3 cellular contexts compared by ENCODE assay signal in the genomic region with DNA sequence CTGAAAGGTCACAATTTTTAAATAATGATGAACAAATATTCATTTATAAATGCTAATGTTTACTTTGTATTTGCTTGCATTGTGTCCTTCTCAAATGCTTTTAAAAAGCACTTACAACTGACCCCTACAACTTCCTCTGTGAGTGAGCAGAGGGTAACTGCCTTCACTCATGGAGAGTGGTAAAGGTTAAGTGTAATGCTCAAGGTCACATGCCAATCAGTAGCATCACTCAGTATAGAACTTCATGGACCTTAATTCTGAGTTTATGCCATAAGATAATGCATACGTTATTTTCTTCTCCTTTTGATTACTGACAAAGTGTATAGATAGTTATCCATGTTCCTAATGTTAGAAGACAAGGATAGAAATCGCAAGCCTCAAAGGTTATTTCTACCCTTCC.
A peak's percentile ranks its signal among the peaks of the same experiment; 100 is the strongest.
TF ChIP-seq lines count a peak whose summit lies in the region.

No MANE protein-coding gene starts in this region.

TF ChIP-seq in SK-N-SH, 30 proteins besides CTCF, POLR2A, EP300 and RAD21 (continued from another document):
- TF ChIP-seq, protein P1, sequence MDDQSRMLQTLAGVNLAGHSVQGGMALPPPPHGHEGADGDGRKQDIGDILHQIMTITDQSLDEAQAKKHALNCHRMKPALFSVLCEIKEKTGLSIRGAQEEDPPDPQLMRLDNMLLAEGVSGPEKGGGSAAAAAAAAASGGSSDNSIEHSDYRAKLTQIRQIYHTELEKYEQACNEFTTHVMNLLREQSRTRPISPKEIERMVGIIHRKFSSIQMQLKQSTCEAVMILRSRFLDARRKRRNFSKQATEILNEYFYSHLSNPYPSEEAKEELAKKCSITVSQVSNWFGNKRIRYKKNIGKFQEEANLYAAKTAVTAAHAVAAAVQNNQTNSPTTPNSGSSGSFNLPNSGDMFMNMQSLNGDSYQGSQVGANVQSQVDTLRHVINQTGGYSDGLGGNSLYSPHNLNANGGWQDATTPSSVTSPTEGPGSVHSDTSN (IDR thresholded peaks at IDR 0.05), result 0 out of 2 replicates have a peak, but pooled peaks have one; percentile 6
- TF ChIP-seq EZH2phosphoT487 (IDR thresholded peaks at IDR 0.05; ENCODE audit: borderline replicate concordance, low read depth), result no peak

TF ChIP-seq in SK-N-SH treated with all-trans-retinoic acid at 6 μM for 48 hours, 23 proteins besides CTCF, POLR2A, EP300 and RAD21 (continues in another document):
- TF ChIP-seq, protein P2, sequence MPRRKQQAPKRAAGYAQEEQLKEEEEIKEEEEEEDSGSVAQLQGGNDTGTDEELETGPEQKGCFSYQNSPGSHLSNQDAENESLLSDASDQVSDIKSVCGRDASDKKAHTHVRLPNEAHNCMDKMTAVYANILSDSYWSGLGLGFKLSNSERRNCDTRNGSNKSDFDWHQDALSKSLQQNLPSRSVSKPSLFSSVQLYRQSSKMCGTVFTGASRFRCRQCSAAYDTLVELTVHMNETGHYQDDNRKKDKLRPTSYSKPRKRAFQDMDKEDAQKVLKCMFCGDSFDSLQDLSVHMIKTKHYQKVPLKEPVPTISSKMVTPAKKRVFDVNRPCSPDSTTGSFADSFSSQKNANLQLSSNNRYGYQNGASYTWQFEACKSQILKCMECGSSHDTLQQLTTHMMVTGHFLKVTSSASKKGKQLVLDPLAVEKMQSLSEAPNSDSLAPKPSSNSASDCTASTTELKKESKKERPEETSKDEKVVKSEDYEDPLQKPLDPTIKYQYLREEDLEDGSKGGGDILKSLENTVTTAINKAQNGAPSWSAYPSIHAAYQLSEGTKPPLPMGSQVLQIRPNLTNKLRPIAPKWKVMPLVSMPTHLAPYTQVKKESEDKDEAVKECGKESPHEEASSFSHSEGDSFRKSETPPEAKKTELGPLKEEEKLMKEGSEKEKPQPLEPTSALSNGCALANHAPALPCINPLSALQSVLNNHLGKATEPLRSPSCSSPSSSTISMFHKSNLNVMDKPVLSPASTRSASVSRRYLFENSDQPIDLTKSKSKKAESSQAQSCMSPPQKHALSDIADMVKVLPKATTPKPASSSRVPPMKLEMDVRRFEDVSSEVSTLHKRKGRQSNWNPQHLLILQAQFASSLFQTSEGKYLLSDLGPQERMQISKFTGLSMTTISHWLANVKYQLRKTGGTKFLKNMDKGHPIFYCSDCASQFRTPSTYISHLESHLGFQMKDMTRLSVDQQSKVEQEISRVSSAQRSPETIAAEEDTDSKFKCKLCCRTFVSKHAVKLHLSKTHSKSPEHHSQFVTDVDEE (CRISPR knock-in tag; IDR thresholded peaks at IDR 0.05), result no peak
- TF ChIP-seq ZC3H10 (CRISPR knock-in tag; IDR thresholded peaks at IDR 0.05) (no peak), ESRRG (CRISPR knock-in tag; IDR thresholded peaks at IDR 0.05) (no peak), GLIS3 (CRISPR knock-in tag; IDR thresholded peaks at IDR 0.05) (no peak), ZNF70 (CRISPR knock-in tag; IDR thresholded peaks at IDR 0.05) (no peak), TCF4 (CRISPR knock-in tag; IDR thresholded peaks at IDR 0.05; ENCODE audit: borderline replicate concordance) (no peak), CSDC2 (CRISPR knock-in tag; IDR thresholded peaks at IDR 0.05) (no peak), ZNF8 (CRISPR knock-in tag; IDR thresholded peaks at IDR 0.05) (no peak), RARB (CRISPR knock-in tag; IDR thresholded peaks at IDR 0.05) (no peak), ISL1 (CRISPR knock-in tag; IDR thresholded peaks at IDR 0.05) (no peak), BACH2 (CRISPR knock-in tag; IDR thresholded peaks at IDR 0.05; ENCODE audit: borderline replicate concordance) (no peak)
- TF ChIP-seq, protein P3, sequence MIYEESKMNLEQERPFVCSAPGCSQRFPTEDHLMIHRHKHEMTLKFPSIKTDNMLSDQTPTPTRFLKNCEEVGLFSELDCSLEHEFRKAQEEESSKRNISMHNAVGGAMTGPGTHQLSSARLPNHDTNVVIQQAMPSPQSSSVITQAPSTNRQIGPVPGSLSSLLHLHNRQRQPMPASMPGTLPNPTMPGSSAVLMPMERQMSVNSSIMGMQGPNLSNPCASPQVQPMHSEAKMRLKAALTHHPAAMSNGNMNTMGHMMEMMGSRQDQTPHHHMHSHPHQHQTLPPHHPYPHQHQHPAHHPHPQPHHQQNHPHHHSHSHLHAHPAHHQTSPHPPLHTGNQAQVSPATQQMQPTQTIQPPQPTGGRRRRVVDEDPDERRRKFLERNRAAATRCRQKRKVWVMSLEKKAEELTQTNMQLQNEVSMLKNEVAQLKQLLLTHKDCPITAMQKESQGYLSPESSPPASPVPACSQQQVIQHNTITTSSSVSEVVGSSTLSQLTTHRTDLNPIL (CRISPR knock-in tag; IDR thresholded peaks at IDR 0.05; ENCODE audit: low read depth), result no peak
- TF ChIP-seq, protein P4, sequence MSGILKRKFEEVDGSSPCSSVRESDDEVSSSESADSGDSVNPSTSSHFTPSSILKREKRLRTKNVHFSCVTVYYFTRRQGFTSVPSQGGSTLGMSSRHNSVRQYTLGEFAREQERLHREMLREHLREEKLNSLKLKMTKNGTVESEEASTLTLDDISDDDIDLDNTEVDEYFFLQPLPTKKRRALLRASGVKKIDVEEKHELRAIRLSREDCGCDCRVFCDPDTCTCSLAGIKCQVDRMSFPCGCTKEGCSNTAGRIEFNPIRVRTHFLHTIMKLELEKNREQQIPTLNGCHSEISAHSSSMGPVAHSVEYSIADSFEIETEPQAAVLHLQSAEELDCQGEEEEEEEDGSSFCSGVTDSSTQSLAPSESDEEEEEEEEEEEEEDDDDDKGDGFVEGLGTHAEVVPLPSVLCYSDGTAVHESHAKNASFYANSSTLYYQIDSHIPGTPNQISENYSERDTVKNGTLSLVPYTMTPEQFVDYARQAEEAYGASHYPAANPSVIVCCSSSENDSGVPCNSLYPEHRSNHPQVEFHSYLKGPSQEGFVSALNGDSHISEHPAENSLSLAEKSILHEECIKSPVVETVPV (CRISPR knock-in tag; IDR thresholded peaks at IDR 0.05), result no peak
- TF ChIP-seq, protein P5, sequence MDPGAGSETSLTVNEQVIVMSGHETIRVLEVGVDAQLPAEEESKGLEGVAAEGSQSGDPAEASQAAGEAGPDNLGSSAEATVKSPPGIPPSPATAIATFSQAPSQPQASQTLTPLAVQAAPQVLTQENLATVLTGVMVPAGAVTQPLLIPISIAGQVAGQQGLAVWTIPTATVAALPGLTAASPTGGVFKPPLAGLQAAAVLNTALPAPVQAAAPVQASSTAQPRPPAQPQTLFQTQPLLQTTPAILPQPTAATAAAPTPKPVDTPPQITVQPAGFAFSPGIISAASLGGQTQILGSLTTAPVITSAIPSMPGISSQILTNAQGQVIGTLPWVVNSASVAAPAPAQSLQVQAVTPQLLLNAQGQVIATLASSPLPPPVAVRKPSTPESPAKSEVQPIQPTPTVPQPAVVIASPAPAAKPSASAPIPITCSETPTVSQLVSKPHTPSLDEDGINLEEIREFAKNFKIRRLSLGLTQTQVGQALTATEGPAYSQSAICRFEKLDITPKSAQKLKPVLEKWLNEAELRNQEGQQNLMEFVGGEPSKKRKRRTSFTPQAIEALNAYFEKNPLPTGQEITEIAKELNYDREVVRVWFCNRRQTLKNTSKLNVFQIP (CRISPR knock-in tag; IDR thresholded peaks at IDR 0.05; ENCODE audit: borderline replicate concordance, low read depth), result no peak
- TF ChIP-seq, protein P6, sequence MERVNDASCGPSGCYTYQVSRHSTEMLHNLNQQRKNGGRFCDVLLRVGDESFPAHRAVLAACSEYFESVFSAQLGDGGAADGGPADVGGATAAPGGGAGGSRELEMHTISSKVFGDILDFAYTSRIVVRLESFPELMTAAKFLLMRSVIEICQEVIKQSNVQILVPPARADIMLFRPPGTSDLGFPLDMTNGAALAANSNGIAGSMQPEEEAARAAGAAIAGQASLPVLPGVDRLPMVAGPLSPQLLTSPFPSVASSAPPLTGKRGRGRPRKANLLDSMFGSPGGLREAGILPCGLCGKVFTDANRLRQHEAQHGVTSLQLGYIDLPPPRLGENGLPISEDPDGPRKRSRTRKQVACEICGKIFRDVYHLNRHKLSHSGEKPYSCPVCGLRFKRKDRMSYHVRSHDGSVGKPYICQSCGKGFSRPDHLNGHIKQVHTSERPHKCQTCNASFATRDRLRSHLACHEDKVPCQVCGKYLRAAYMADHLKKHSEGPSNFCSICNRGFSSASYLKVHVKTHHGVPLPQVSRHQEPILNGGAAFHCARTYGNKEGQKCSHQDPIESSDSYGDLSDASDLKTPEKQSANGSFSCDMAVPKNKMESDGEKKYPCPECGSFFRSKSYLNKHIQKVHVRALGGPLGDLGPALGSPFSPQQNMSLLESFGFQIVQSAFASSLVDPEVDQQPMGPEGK (CRISPR knock-in tag; IDR thresholded peaks at IDR 0.05; ENCODE audit: borderline replicate concordance), result no peak

TF ChIP-seq in HCT116, 20 proteins besides CTCF, POLR2A, EP300 and RAD21 (continued from another document):
- no peak for TF ChIP-seq YY1 (IDR thresholded peaks at IDR 0.05; ENCODE audit: extremely low read depth, insufficient replicate concordance, low read depth, low read length)
- TF ChIP-seq SP1 (IDR thresholded peaks at IDR 0.05; ENCODE audit: low read depth), result no peak
- no peak for TF ChIP-seq CBX3 (IDR thresholded peaks at IDR 0.05; ENCODE audit: low read depth)
- TF ChIP-seq CEBPB (IDR thresholded peaks at IDR 0.05; ENCODE audit: low read depth), result no peak
- TF ChIP-seq, protein P7, sequence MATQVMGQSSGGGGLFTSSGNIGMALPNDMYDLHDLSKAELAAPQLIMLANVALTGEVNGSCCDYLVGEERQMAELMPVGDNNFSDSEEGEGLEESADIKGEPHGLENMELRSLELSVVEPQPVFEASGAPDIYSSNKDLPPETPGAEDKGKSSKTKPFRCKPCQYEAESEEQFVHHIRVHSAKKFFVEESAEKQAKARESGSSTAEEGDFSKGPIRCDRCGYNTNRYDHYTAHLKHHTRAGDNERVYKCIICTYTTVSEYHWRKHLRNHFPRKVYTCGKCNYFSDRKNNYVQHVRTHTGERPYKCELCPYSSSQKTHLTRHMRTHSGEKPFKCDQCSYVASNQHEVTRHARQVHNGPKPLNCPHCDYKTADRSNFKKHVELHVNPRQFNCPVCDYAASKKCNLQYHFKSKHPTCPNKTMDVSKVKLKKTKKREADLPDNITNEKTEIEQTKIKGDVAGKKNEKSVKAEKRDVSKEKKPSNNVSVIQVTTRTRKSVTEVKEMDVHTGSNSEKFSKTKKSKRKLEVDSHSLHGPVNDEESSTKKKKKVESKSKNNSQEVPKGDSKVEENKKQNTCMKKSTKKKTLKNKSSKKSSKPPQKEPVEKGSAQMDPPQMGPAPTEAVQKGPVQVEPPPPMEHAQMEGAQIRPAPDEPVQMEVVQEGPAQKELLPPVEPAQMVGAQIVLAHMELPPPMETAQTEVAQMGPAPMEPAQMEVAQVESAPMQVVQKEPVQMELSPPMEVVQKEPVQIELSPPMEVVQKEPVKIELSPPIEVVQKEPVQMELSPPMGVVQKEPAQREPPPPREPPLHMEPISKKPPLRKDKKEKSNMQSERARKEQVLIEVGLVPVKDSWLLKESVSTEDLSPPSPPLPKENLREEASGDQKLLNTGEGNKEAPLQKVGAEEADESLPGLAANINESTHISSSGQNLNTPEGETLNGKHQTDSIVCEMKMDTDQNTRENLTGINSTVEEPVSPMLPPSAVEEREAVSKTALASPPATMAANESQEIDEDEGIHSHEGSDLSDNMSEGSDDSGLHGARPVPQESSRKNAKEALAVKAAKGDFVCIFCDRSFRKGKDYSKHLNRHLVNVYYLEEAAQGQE (IDR thresholded peaks at IDR 0.05; ENCODE audit: low read depth), result no peak
- TF ChIP-seq POLR2AphosphoS5 (IDR thresholded peaks at IDR 0.05; ENCODE audit: low read depth, low read length), result no peak
- TF ChIP-seq, protein P8, sequence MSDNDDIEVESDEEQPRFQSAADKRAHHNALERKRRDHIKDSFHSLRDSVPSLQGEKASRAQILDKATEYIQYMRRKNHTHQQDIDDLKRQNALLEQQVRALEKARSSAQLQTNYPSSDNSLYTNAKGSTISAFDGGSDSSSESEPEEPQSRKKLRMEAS (IDR thresholded peaks at IDR 0.05), result no peak
- TF ChIP-seq JUND (IDR thresholded peaks at IDR 0.05), result no peak
- no peak for TF ChIP-seq EZH2 (IDR thresholded peaks at IDR 0.05)
- no peak for TF ChIP-seq SRF (IDR thresholded peaks at IDR 0.05; ENCODE audit: low read depth)
